ENCODE assay signal across 8 cellular contexts in genomic region chr7:76445577-76446008, GRCh38. TPM values are rescaled to one million over a fixed set of nuclear protein-coding genes. Genes with fewer than 3 reads are reported as not detected.
DNase-seq lines count a peak whose midpoint lies in the region; ATAC-seq and TF ChIP-seq lines count a peak whose summit lies in the region.
"Not testable (repeated sequence)": the region's sequence is repeated elsewhere in the genome, so short reads cannot be mapped to it uniquely, and the experiment has no call there.

No MANE protein-coding gene starts in this region.

- not testable (repeated sequence) for BruUV-seq in IMR-90 (replicated peaks; lab: Mats Ljungman, UMichigan)

- H2AFZ ChIP-seq in IMR-90 (replicated peaks; ENCODE audit: low read length, poor library complexity), result not testable (repeated sequence)

- peak overlapping the region; percentile 73; the same call in 1 of the 2 replicates for H3K18ac ChIP-seq in IMR-90 (ENCODE audit: low read depth, low read length)

- not testable (repeated sequence) for H3K79me1 ChIP-seq in IMR-90 (ENCODE audit: low read depth in 1 of 2, low read length in 2 of 2)

- TF ChIP-seq POLR2A in IMR-90 (IDR thresholded peaks at IDR 0.05; ENCODE audit: low read depth, low read length), result not testable (repeated sequence)

- TF ChIP-seq RAD21 in IMR-90 (IDR thresholded peaks at IDR 0.05; ENCODE audit: low read length), result not testable (repeated sequence)

- peak overlapping the region; percentile 99 for H3K14ac ChIP-seq in IMR-90 (replicated peaks; ENCODE audit: low read depth, low read length)

- H3K9ac ChIP-seq in IMR-90 (ENCODE audit: low read depth, low read length), result peak overlapping the region; percentile 70; the same call in 1 of the 2 replicates
- H3K9ac ChIP-seq in adipocyte (ENCODE audit: low read length), result not testable (repeated sequence)

- peak overlapping the region; percentile 93 for H2BK5ac ChIP-seq in IMR-90 (ENCODE audit: low read depth, low read length, poor library complexity, severe bottlenecking)

- not testable (repeated sequence) for H2AK9ac ChIP-seq in IMR-90 (replicated peaks; ENCODE audit: low read depth, low read length, poor library complexity)

- POLR2A ChIA-PET in IMR-90 (lab: Charles Lee; ENCODE audit: unreplicated experiment); RWPE1 (lab: Yijun Ruan, JAX; ENCODE audit: low non-redundant PET): not testable (repeated sequence)

- H4K20me1 ChIP-seq in IMR-90 (ENCODE audit: insufficient read depth, low read length), result not testable (repeated sequence)

- CTCF ChIA-PET in IMR-90 (lab: Yijun Ruan, JAX); RWPE1 (lab: Yijun Ruan, JAX): not testable (repeated sequence)

- peak overlapping the region; percentile 49 for H3K4me2 ChIP-seq in IMR-90 (ENCODE audit: low read depth, low read length)

- ATAC-seq in GM18867 (IDR thresholded peaks at IDR 0.05; ENCODE audit: unreplicated experiment), result peak; percentile 75
- ATAC-seq in HG02678 (IDR thresholded peaks at IDR 0.05; ENCODE audit: unreplicated experiment), result peak; percentile 68
- ATAC-seq in IMR-90 (ENCODE audit: low read depth), result peak; percentile 89
- peak; percentile 98 for ATAC-seq in Right ventricle myocardium superior (ENCODE audit: poor library complexity)

- H2BK120ac ChIP-seq in IMR-90 (ENCODE audit: low read depth, low read length), result peak overlapping the region; percentile 97

- peak overlapping the region; percentile 95 for H4K91ac ChIP-seq in IMR-90 (ENCODE audit: insufficient read depth, low read depth, low read length)

- peak overlapping the region; percentile 93; the same call in 1 of the 2 replicates for H3K23ac ChIP-seq in IMR-90 (ENCODE audit: low read depth, low read length)

- H3K4me1 ChIP-seq in IMR-90 (ENCODE audit: control insufficient read depth, insufficient read depth, low read length); adipocyte (ENCODE audit: control insufficient read depth, insufficient read depth, low read length): not testable (repeated sequence)

- WGBS in IMR-90 (ENCODE audit: extremely low coverage in 2 of 2, insufficient read length in 1 of 2), 2 experiments, result no CpG with 5 or more reads among the region's 5 CpGs

- H3K27me3 ChIP-seq in IMR-90 (ENCODE audit: control insufficient read depth, insufficient read depth, low read length); adipocyte (replicated peaks; ENCODE audit: control insufficient read depth, insufficient read depth, low read length): not testable (repeated sequence)

- H4K5ac ChIP-seq in IMR-90 (ENCODE audit: low read depth, low read length), result peak overlapping the region; percentile 58; the same call in 1 of the 2 replicates

- peak overlapping the region; percentile 91 for H3K4ac ChIP-seq in IMR-90 (ENCODE audit: low read depth, low read length)

- dilution Hi-C loops in IMR-90 (cut with HindIII; ENCODE audit: low sequenced_read_pairs, unreplicated experiment), result not testable (repeated sequence)

- H3K36me3 ChIP-seq in IMR-90 (ENCODE audit: control insufficient read depth, insufficient read depth, low read length); adipocyte (ENCODE audit: control insufficient read depth, insufficient read depth, low read length, severe bottlenecking): not testable (repeated sequence)

- peak; percentile 50 for DNase-seq in AG09319 (ENCODE audit: extremely low read depth, low read depth)
- DNase-seq in IMR-90, result peak; percentile 73
- DNase-seq in RWPE1 (ENCODE audit: low spot score), result not testable (repeated sequence)
- peak; percentile 39 for DNase-seq in adipocyte (ENCODE audit: low read depth)
- peak; percentile 80 for DNase-seq in Right ventricle myocardium superior
- peak; percentile 52 for DNase-seq in pons (ENCODE audit: low spot score)

- H3K27ac ChIP-seq in IMR-90 (ENCODE audit: insufficient read depth, low read length) (peak overlapping the region; percentile 91), RWPE1 (peak overlapping the region; percentile 80)

- H2BK15ac ChIP-seq in IMR-90 (ENCODE audit: low read depth, low read length), result peak overlapping the region; percentile 69; the same call in 2 of the 3 replicates

- in situ Hi-C loops in IMR-90 (cut with MboI; ENCODE audit: low sequenced_read_pairs), result not testable (repeated sequence)

- H3K9me3 ChIP-seq in IMR-90 (ENCODE audit: control insufficient read depth, insufficient read depth, low read length); adipocyte (ENCODE audit: control insufficient read depth, low read length): not testable (repeated sequence)

- intact Hi-C loops in IMR-90 (cut with micrococcal nuclease); Right ventricle myocardium superior (cut with DNase I): not testable (repeated sequence)

- H3K9me1 ChIP-seq in IMR-90 (ENCODE audit: insufficient read depth, low read length), result not testable (repeated sequence)

- not testable (repeated sequence) for TF ChIP-seq CTCF in AG09319 (IDR thresholded peaks at IDR 0.05; ENCODE audit: low read depth, low read length); IMR-90 (conservative IDR thresholded peaks at IDR 0.05; ENCODE audit: low read depth, low read length); RWPE1 (conservative IDR thresholded peaks at IDR 0.05; ENCODE audit: low read depth)

- not testable (repeated sequence) for H3K4me3 ChIP-seq in IMR-90 (ENCODE audit: insufficient read depth, low read depth, low read length); adipocyte (ENCODE audit: low read length)

- peak overlapping the region; percentile 85 for H2AK5ac ChIP-seq in IMR-90 (ENCODE audit: low read depth, low read length)

- peak overlapping the region; percentile 90 for H3K56ac ChIP-seq in IMR-90 (ENCODE audit: extremely low read depth, insufficient read depth, low read length)

- H2BK20ac ChIP-seq in IMR-90 (ENCODE audit: low read depth, low read length), result peak overlapping the region; percentile 96

- H4K8ac ChIP-seq in IMR-90 (ENCODE audit: low read depth in 2 of 2, low read length in 2 of 2), result peak overlapping the region; percentile 85 to 99

RNA-seq across cellular contexts. Expression of gene DTX2, which starts 15.9 kb away (rescaled TPM):
- total RNA-seq in IMR-90 (2012; rRNA removed) (1.8 and 3.1 TPM in 2 replicates), Right ventricle myocardium superior (5.5 TPM)
- polyA plus RNA-seq in IMR-90 (2012; rRNA removed), result 7.1 and 7.7 TPM in 2 replicates
- 5.4 and 14.3 TPM in 2 replicates for polyA plus RNA-seq in IMR-90 (2012; cell fraction: cytosol; rRNA removed)
- 20.3 and 42.6 TPM in 2 replicates for polyA plus RNA-seq in IMR-90 (2012; cell fraction: nucleus; rRNA removed; ENCODE audit: low replicate concordance)

RNA-seq across cellular contexts. Expression of gene ZP3, which starts 20.8 kb away (rescaled TPM):
- total RNA-seq in IMR-90 (2012; rRNA removed) (0.54 and 0.83 TPM in 2 replicates), Right ventricle myocardium superior (not detected)
- 0.42 and 0.67 TPM in 2 replicates for polyA plus RNA-seq in IMR-90 (2012; rRNA removed)
- polyA plus RNA-seq in IMR-90 (2012; cell fraction: cytosol; rRNA removed), result 0.28 and 0.77 TPM in 2 replicates
- polyA plus RNA-seq in IMR-90 (2012; cell fraction: nucleus; rRNA removed; ENCODE audit: low replicate concordance), result 0.83 and 0.99 TPM in 2 replicates

RNA-seq across cellular contexts. Expression of gene SSC4D, which starts 36.1 kb away (rescaled TPM):
- total RNA-seq in IMR-90 (2012; rRNA removed), result 0.36 and 0.56 TPM in 2 replicates
- 0.63 and 0.70 TPM in 2 replicates for polyA plus RNA-seq in IMR-90 (2012; rRNA removed)
- polyA plus RNA-seq in IMR-90 (2012; cell fraction: cytosol; rRNA removed), result 0.35 and 0.97 TPM in 2 replicates
- 1.1 TPM in 2 replicates for polyA plus RNA-seq in IMR-90 (2012; cell fraction: nucleus; rRNA removed; ENCODE audit: low replicate concordance)
- 0.97 TPM for total RNA-seq in Right ventricle myocardium superior
